In genomic region chr1:203643213-203644045, GRCh38 we compare ENCODE assay signal across 1 cellular context.
TF ChIP-seq lines count a peak whose summit lies in the region.

No MANE protein-coding gene starts in this region.

TF ChIP-seq in GM23338, 12 proteins besides CTCF, POLR2A, EP300 and RAD21 (continued from another document):
- TF ChIP-seq, protein P1, sequence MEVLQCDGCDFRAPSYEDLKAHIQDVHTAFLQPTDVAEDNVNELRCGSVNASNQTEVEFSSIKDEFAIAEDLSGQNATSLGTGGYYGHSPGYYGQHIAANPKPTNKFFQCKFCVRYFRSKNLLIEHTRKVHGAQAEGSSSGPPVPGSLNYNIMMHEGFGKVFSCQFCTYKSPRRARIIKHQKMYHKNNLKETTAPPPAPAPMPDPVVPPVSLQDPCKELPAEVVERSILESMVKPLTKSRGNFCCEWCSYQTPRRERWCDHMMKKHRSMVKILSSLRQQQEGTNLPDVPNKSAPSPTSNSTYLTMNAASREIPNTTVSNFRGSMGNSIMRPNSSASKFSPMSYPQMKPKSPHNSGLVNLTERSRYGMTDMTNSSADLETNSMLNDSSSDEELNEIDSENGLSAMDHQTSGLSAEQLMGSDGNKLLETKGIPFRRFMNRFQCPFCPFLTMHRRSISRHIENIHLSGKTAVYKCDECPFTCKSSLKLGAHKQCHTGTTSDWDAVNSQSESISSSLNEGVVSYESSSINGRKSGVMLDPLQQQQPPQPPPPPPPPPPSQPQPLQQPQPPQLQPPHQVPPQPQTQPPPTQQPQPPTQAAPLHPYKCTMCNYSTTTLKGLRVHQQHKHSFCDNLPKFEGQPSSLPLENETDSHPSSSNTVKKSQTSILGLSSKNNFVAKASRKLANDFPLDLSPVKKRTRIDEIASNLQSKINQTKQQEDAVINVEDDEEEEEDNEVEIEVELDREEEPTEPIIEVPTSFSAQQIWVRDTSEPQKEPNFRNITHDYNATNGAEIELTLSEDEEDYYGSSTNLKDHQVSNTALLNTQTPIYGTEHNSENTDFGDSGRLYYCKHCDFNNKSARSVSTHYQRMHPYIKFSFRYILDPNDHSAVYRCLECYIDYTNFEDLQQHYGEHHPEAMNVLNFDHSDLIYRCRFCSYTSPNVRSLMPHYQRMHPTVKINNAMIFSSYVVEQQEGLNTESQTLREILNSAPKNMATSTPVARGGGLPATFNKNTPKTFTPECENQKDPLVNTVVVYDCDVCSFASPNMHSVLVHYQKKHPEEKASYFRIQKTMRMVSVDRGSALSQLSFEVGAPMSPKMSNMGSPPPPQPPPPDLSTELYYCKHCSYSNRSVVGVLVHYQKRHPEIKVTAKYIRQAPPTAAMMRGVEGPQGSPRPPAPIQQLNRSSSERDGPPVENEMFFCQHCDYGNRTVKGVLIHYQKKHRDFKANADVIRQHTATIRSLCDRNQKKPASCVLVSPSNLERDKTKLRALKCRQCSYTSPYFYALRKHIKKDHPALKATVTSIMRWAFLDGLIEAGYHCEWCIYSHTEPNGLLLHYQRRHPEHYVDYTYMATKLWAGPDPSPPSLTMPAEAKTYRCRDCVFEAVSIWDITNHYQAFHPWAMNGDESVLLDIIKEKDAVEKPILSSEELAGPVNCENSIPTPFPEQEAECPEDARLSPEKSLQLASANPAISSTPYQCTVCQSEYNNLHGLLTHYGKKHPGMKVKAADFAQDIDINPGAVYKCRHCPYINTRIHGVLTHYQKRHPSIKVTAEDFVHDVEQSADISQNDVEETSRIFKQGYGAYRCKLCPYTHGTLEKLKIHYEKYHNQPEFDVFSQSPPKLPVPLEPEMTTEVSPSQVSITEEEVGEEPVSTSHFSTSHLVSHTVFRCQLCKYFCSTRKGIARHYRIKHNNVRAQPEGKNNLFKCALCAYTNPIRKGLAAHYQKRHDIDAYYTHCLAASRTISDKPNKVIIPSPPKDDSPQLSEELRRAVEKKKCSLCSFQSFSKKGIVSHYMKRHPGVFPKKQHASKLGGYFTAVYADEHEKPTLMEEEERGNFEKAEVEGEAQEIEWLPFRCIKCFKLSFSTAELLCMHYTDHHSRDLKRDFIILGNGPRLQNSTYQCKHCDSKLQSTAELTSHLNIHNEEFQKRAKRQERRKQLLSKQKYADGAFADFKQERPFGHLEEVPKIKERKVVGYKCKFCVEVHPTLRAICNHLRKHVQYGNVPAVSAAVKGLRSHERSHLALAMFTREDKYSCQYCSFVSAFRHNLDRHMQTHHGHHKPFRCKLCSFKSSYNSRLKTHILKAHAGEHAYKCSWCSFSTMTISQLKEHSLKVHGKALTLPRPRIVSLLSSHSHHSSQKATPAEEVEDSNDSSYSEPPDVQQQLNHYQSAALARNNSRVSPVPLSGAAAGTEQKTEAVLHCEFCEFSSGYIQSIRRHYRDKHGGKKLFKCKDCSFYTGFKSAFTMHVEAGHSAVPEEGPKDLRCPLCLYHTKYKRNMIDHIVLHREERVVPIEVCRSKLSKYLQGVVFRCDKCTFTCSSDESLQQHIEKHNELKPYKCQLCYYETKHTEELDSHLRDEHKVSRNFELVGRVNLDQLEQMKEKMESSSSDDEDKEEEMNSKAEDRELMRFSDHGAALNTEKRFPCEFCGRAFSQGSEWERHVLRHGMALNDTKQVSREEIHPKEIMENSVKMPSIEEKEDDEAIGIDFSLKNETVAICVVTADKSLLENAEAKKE (CRISPR knock-in tag; IDR thresholded peaks at IDR 0.05), result no peak
- TF ChIP-seq EZH2phosphoT487 (IDR thresholded peaks at IDR 0.05; ENCODE audit: unreplicated experiment), result no peak
